ENCODE assay signal across 21 cellular contexts in the genomic region with DNA sequence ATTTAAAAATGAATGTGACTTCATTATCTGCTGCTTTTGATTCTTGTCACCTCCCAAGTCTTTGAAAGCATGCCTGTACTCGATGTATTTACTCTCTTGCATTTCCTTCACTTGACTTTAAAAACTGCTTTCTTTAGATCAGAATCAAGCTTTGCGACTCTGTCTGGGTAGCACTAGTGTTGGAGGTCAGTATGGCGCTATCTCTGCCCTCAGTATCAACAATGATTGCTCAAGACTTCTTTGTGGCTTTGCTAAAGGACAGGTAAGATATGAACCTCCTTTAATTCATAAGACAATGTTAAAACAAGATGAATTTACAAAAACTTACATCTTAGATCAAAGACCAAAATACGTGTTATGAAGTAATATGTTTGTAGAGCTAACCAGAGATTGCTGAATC.
"Had no signal": no experiment of that assay in that cellular context is flagged by ENCODE, and none has a peak within 500 bp of the region (broad histone marks: within the 10 kb centered on the region; RNA-seq: fewer than 3 reads in every experiment).

No MANE protein-coding gene starts in this region.

- H3K27me3 ChIP-seq: dorsolateral prefrontal cortex, esophagus muscularis mucosa, foreskin keratinocyte, gastroesophageal sphincter, heart left ventricle, left lung had no signal

- H3K27me3 Mint-ChIP-seq: naive B cell; naive thymus-derived CD8-positive, alpha-beta T cell had no signal

- H3K9me3 ChIP-seq: esophagus muscularis mucosa, gastroesophageal sphincter, heart left ventricle, left lung, lower lobe of right lung, mucosa of descending colon had no signal

- ATAC-seq: foreskin keratinocyte; gastroesophageal sphincter; heart left ventricle; left cardiac atrium; left lung; left ventricle myocardium superior; lower lobe of right lung; mucosa of descending colon; naive thymus-derived CD8-positive, alpha-beta T cell had no signal

- H3K27ac Mint-ChIP-seq: mesothelial cell of epicardium, naive B cell had no signal

- FAIRE-seq: endothelial cell of umbilical vein, keratinocyte had no signal

- H3K4me1 Mint-ChIP-seq: mesothelial cell of epicardium had no signal

- H3K4me3 Mint-ChIP-seq: mesothelial cell of epicardium; naive B cell; naive thymus-derived CD8-positive, alpha-beta T cell had no signal

- H3K4me3 ChIP-seq: coronary artery, dorsolateral prefrontal cortex, esophagus muscularis mucosa, gastroesophageal sphincter, heart left ventricle, left lung, lower lobe of right lung, mucosa of descending colon had no signal

- DNase-seq: dermis blood vessel endothelial cell; dorsolateral prefrontal cortex; effector CD4-positive, alpha-beta T cell; effector memory CD4-positive, alpha-beta T cell; foreskin keratinocyte; heart left ventricle; hippocampal formation; left cardiac atrium; left lung; left ventricle myocardium superior; lower lobe of right lung; mesenchymal stem cell; mucosa of descending colon; naive B cell; naive thymus-derived CD8-positive, alpha-beta T cell had no signal

- H3K27ac ChIP-seq: coronary artery, dorsolateral prefrontal cortex, esophagus muscularis mucosa, foreskin keratinocyte, gastroesophageal sphincter, heart left ventricle, left lung, lower lobe of right lung had no signal

- H3K9me3 Mint-ChIP-seq: mesothelial cell of epicardium; naive B cell; naive thymus-derived CD8-positive, alpha-beta T cell had no signal

- H3K4me1 ChIP-seq: gastroesophageal sphincter, heart left ventricle, left lung, lower lobe of right lung had no signal
